Comparison of ENCODE assay signal across 1 cellular context in genomic region chr1:1773874-1774273, GRCh38.
TF ChIP-seq lines count a peak whose summit lies in the region.

No MANE protein-coding gene starts in this region.

TF ChIP-seq in HepG2, 621 proteins besides CTCF, POLR2A, EP300 and RAD21:
- no peak for TF ChIP-seq GATA4 (IDR thresholded peaks at IDR 0.05; ENCODE audit: borderline replicate concordance, low read depth)
- TF ChIP-seq ZNF256 (CRISPR knock-in tag; conservative IDR thresholded peaks at IDR 0.05): no peak
- TF ChIP-seq SMARCC2 (IDR thresholded peaks at IDR 0.05): no peak
- TF ChIP-seq ZNF20 (CRISPR knock-in tag; IDR thresholded peaks at IDR 0.05): no peak
- TF ChIP-seq MAFF (IDR thresholded peaks at IDR 0.05; ENCODE audit: low read depth, low read length): peak; percentile 73
- TF ChIP-seq ARNT (IDR thresholded peaks at IDR 0.05): no peak
- TF ChIP-seq MAFK (conservative IDR thresholded peaks at IDR 0.05 in 1 of 2, IDR thresholded peaks at IDR 0.05 in 1 of 2; ENCODE audit: low read length in 2 of 2): peak; percentile 80 to 89
- TF ChIP-seq TOPORS (CRISPR knock-in tag; IDR thresholded peaks at IDR 0.05): no peak
